In the genomic region with DNA sequence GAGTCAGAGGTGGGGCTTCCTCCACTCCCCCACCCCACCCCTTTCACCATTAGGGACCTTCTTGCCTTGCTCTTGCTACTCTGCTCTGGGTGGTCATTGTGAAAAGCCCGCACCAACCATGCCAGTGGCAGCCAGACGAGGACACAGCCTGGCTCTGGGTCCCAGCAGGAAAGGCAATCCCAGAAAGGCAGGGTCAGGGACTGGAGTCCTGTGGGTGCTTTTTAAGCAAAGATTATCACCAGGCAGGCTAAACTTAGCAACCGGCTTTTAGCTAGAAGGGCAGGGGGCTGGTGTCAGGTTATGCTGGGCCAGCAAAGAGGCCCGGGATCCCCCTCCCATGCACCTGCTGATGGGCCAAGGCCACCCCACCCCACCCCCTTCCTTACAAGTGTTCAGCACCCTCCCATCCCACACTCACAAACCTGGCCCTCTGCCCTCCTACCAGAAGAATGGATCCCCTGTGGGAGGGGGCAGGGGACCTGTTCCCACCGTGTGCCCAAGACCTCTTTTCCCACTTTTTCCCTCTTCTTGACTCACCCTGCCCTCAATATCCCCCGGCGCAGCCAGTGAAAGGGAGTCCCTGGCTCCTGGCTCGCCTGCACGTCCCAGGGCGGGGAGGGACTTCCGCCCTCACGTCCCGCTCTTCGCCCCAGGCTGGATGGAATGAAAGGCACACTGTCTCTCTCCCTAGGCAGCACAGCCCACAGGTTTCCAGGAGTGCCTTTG, we compare ENCODE assay signal across 1 cellular context.
TF ChIP-seq lines count a peak whose summit lies in the region.

No MANE protein-coding gene starts in this region.

TF ChIP-seq in HepG2, 621 proteins besides CTCF, POLR2A, EP300 and RAD21 (continues in another document):
- TF ChIP-seq PBX3 (CRISPR knock-in tag; IDR thresholded peaks at IDR 0.05; ENCODE audit: borderline replicate concordance) (no peak), ZNF614 (CRISPR knock-in tag; IDR thresholded peaks at IDR 0.05; ENCODE audit: borderline replicate concordance) (no peak), DPF2 (CRISPR knock-in tag; IDR thresholded peaks at IDR 0.05; ENCODE audit: borderline replicate concordance, low read depth) (peak; percentile 16; the same call in 1 of the 2 replicates), NFRKB (IDR thresholded peaks at IDR 0.05) (no peak), TEAD3 (CRISPR knock-in tag; optimal IDR thresholded peaks at IDR 0.05; ENCODE audit: borderline replicate concordance) (peak; percentile 51), GABPA (IDR thresholded peaks at IDR 0.05; ENCODE audit: low read depth, low read length) (no peak), GABPA (CRISPR knock-in tag; IDR thresholded peaks at IDR 0.05; ENCODE audit: low read depth) (peak; percentile 89), AGO1 (IDR thresholded peaks at IDR 0.05; ENCODE audit: low read depth, low read length, poor library complexity, severe bottlenecking) (peak; percentile 82), FOXP1 (IDR thresholded peaks at IDR 0.05) (no peak), FOXP1 (CRISPR knock-in tag; IDR thresholded peaks at IDR 0.05) (no peak), ZMYM3 (CRISPR knock-in tag; IDR thresholded peaks at IDR 0.05) (no peak), ZNF788 (CRISPR knock-in tag; IDR thresholded peaks at IDR 0.05; ENCODE audit: borderline replicate concordance) (peak; percentile 34; the same call in 1 of the 2 replicates), ZSCAN25 (CRISPR knock-in tag; IDR thresholded peaks at IDR 0.05) (peak; percentile 52; the same call in 1 of the 2 replicates), THAP9 (CRISPR knock-in tag; IDR thresholded peaks at IDR 0.05; ENCODE audit: borderline replicate concordance) (no peak), ZNF350 (CRISPR knock-in tag; IDR thresholded peaks at IDR 0.05; ENCODE audit: borderline replicate concordance, low read depth) (0 out of 2 replicates have a peak, but pooled peaks have one; percentile 1), ZSCAN31 (CRISPR knock-in tag; IDR thresholded peaks at IDR 0.05; ENCODE audit: low read depth) (no peak; the same call in 1 of the 2 replicates), IKZF1 (IDR thresholded peaks at IDR 0.05) (no peak), POGZ (CRISPR knock-in tag; IDR thresholded peaks at IDR 0.05) (peak; percentile 14), ZNF589 (CRISPR knock-in tag; conservative IDR thresholded peaks at IDR 0.05) (no peak), PATZ1 (CRISPR knock-in tag; IDR thresholded peaks at IDR 0.05) (no peak), ZBTB14 (CRISPR knock-in tag; IDR thresholded peaks at IDR 0.05) (no peak), POLR2G (IDR thresholded peaks at IDR 0.05; ENCODE audit: low read depth, low read length) (peak; percentile 82), HNF4G (IDR thresholded peaks at IDR 0.05; ENCODE audit: borderline replicate concordance, low read depth, low read length) (no peak), HNF4G (CRISPR knock-in tag; IDR thresholded peaks at IDR 0.05; ENCODE audit: borderline replicate concordance, low read depth) (no peak), GPN1 (CRISPR knock-in tag; IDR thresholded peaks at IDR 0.05; ENCODE audit: borderline replicate concordance) (no peak), ETV5 (CRISPR knock-in tag; IDR thresholded peaks at IDR 0.05; ENCODE audit: borderline replicate concordance) (peak; percentile 87), ZMAT3 (CRISPR knock-in tag; conservative IDR thresholded peaks at IDR 0.05) (no peak), ZSCAN29 (CRISPR knock-in tag; conservative IDR thresholded peaks at IDR 0.05) (no peak), ZNF3 (CRISPR knock-in tag; IDR thresholded peaks at IDR 0.05) (no peak), ZNF530 (CRISPR knock-in tag; IDR thresholded peaks at IDR 0.05; ENCODE audit: low read depth) (no peak), MED8 (CRISPR knock-in tag; IDR thresholded peaks at IDR 0.05; ENCODE audit: insufficient replicate concordance) (peak; percentile 41), SAFB2 (CRISPR knock-in tag; IDR thresholded peaks at IDR 0.05; ENCODE audit: borderline replicate concordance, low read depth) (0 out of 2 replicates have a peak, but pooled peaks have one; percentile 6), SNAPC2 (CRISPR knock-in tag; IDR thresholded peaks at IDR 0.05) (0 out of 2 replicates have a peak, but pooled peaks have one; percentile 14), MIXL1 (CRISPR knock-in tag; IDR thresholded peaks at IDR 0.05) (peak; percentile 11; the same call in 1 of the 2 replicates)
- TF ChIP-seq, protein P1, sequence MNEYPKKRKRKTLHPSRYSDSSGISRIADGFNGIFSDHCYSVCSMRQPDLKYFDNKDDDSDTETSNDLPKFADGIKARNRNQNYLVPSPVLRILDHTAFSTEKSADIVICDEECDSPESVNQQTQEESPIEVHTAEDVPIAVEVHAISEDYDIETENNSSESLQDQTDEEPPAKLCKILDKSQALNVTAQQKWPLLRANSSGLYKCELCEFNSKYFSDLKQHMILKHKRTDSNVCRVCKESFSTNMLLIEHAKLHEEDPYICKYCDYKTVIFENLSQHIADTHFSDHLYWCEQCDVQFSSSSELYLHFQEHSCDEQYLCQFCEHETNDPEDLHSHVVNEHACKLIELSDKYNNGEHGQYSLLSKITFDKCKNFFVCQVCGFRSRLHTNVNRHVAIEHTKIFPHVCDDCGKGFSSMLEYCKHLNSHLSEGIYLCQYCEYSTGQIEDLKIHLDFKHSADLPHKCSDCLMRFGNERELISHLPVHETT (CRISPR knock-in tag; conservative IDR thresholded peaks at IDR 0.05) = 0 out of 2 replicates have a peak, but pooled peaks have one; percentile 11
- TF ChIP-seq, protein P2, sequence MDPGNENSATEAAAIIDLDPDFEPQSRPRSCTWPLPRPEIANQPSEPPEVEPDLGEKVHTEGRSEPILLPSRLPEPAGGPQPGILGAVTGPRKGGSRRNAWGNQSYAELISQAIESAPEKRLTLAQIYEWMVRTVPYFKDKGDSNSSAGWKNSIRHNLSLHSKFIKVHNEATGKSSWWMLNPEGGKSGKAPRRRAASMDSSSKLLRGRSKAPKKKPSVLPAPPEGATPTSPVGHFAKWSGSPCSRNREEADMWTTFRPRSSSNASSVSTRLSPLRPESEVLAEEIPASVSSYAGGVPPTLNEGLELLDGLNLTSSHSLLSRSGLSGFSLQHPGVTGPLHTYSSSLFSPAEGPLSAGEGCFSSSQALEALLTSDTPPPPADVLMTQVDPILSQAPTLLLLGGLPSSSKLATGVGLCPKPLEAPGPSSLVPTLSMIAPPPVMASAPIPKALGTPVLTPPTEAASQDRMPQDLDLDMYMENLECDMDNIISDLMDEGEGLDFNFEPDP (CRISPR knock-in tag; conservative IDR thresholded peaks at IDR 0.05) = 0 out of 2 replicates have a peak, but pooled peaks have one; percentile 67
- TF ChIP-seq, protein P3, sequence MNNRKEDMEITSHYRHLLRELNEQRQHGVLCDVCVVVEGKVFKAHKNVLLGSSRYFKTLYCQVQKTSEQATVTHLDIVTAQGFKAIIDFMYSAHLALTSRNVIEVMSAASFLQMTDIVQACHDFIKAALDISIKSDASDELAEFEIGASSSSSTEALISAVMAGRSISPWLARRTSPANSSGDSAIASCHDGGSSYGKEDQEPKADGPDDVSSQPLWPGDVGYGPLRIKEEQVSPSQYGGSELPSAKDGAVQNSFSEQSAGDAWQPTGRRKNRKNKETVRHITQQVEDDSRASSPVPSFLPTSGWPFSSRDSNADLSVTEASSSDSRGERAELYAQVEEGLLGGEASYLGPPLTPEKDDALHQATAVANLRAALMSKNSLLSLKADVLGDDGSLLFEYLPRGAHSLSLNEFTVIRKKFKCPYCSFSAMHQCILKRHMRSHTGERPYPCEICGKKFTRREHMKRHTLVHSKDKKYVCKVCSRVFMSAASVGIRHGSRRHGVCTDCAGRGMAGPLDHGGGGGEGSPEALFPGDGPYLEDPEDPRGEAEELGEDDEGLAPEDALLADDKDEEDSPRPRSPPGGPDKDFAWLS (CRISPR knock-in tag; IDR thresholded peaks at IDR 0.05; ENCODE audit: borderline replicate concordance) = no peak
- TF ChIP-seq, protein P4, sequence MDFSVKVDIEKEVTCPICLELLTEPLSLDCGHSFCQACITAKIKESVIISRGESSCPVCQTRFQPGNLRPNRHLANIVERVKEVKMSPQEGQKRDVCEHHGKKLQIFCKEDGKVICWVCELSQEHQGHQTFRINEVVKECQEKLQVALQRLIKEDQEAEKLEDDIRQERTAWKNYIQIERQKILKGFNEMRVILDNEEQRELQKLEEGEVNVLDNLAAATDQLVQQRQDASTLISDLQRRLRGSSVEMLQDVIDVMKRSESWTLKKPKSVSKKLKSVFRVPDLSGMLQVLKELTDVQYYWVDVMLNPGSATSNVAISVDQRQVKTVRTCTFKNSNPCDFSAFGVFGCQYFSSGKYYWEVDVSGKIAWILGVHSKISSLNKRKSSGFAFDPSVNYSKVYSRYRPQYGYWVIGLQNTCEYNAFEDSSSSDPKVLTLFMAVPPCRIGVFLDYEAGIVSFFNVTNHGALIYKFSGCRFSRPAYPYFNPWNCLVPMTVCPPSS (IDR thresholded peaks at IDR 0.05) = no peak
- TF ChIP-seq, protein P5, sequence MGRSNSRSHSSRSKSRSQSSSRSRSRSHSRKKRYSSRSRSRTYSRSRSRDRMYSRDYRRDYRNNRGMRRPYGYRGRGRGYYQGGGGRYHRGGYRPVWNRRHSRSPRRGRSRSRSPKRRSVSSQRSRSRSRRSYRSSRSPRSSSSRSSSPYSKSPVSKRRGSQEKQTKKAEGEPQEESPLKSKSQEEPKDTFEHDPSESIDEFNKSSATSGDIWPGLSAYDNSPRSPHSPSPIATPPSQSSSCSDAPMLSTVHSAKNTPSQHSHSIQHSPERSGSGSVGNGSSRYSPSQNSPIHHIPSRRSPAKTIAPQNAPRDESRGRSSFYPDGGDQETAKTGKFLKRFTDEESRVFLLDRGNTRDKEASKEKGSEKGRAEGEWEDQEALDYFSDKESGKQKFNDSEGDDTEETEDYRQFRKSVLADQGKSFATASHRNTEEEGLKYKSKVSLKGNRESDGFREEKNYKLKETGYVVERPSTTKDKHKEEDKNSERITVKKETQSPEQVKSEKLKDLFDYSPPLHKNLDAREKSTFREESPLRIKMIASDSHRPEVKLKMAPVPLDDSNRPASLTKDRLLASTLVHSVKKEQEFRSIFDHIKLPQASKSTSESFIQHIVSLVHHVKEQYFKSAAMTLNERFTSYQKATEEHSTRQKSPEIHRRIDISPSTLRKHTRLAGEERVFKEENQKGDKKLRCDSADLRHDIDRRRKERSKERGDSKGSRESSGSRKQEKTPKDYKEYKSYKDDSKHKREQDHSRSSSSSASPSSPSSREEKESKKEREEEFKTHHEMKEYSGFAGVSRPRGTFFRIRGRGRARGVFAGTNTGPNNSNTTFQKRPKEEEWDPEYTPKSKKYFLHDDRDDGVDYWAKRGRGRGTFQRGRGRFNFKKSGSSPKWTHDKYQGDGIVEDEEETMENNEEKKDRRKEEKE (IDR thresholded peaks at IDR 0.05) = no peak
